ENCODE assay signal across 25 cellular contexts in the genomic region with DNA sequence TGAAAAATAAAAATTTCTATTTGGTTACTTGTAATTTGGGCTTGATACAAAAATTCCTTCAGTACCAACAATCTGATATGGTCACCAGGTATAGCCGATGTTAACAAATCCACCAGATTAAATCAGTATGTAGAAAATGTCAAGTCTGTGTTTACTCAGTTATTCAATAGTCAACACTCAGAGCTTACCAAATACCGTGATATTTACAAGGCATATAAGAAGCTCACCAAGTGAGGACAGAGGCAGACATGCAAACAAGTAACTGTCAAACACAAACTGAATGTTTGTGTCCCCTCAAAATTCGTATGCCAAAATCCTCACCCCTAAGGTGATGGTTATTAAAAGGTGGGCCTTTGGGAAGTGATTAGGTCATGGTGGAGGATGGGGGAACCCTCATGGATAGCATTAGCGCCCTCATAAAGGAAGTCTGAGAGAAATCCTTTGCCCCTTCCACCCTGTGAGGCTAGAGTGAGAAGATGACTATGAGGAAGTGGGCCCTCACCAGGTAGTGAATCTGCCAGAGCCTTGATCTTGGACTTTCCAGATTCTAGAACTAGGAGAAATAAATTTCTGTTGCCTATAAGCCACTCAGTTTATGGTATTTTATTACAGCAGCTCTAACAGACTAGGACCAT.
DNase-seq lines count a peak whose midpoint lies in the region; TF ChIP-seq lines count a peak whose summit lies in the region.
"Had no signal": no experiment of that assay in that cellular context is flagged by ENCODE, and none has a peak within 500 bp of the region (broad histone marks: within the 10 kb centered on the region; RNA-seq: fewer than 3 reads in every experiment).

No MANE protein-coding gene starts in this region.

- POLR2A ChIA-PET in AG04450 (lab: Yijun Ruan, JAX), result interaction anchor here (2.8 kb wide), 1 partner anchor 253 kb away, joined by 14 read pairs; no protein-coding TSS in a partner anchor

- no peaks in the 10 kb centered on the region for H4K20me1 ChIP-seq in osteoblast (ENCODE audit: insufficient read depth, low read length)
- H4K20me1 ChIP-seq in neural progenitor cell (ENCODE audit: low read depth), result no peaks in the 10 kb centered on the region
- no peaks in the 10 kb centered on the region for H4K20me1 ChIP-seq in MM.1S (ENCODE audit: insufficient read depth, low read length)

- H3F3A ChIP-seq in neural progenitor cell (ENCODE audit: low read depth) (no peaks in the 10 kb centered on the region), MM.1S (ENCODE audit: insufficient read depth, low read length) (no peaks in the 10 kb centered on the region)

- peak overlapping the region; percentile 48 for H2AFZ ChIP-seq in osteoblast (ENCODE audit: low read length)
- H2AFZ ChIP-seq in neural progenitor cell (replicated peaks), result no peak overlapping the region
- no peak overlapping the region for H2AFZ ChIP-seq in MM.1S (ENCODE audit: low read length)

- H3K4me3 Mint-ChIP-seq in neural progenitor cell, result no peak overlapping the region
- H3K4me3 Mint-ChIP-seq: activated B cell treated with CpG ODN at 0.5 μM for 24 hours; activated CD8-positive, alpha-beta T cell treated with anti-CD3 and anti-CD28 coated beads for 36 hours; effector memory CD8-positive, alpha-beta T cell; nephron; T-helper 2 cell treated with Interferon-gamma antibody and Interleukin-4, amounts not matched to agents 5 μg/mL and 100 μg/mL, for 36 hours had no signal

- H3K4me2 ChIP-seq in osteoblast (ENCODE audit: insufficient read depth, low read length), result no peak overlapping the region
- H3K4me2 ChIP-seq in neural progenitor cell, result no peak overlapping the region
- H3K4me2 ChIP-seq in MM.1S (ENCODE audit: low read depth, low read length), result no peak overlapping the region

- H3K4me1 Mint-ChIP-seq in neural progenitor cell, result no peaks in the 10 kb centered on the region
- H3K4me1 Mint-ChIP-seq: activated B cell treated with CpG ODN at 0.5 μM for 24 hours; CD4-positive, CD25-positive, alpha-beta regulatory T cell had no signal

- H3K27me3 Mint-ChIP-seq in neural progenitor cell (ENCODE audit: insufficient read depth, low read depth), result no peaks in the 10 kb centered on the region

- H3K36me3 ChIP-seq in HUES48 (ENCODE audit: control insufficient read depth, insufficient read depth, low read length) (no peaks in the 10 kb centered on the region), osteoblast (ENCODE audit: insufficient read depth, low read length) (no peaks in the 10 kb centered on the region), neural progenitor cell (no peaks in the 10 kb centered on the region), MM.1S (replicated peaks; ENCODE audit: insufficient read depth, low read length) (no peaks in the 10 kb centered on the region)
- H3K36me3 ChIP-seq: uterus had no signal

- peak overlapping the region; percentile 32 for H3K27ac ChIP-seq in AG04450 (ENCODE audit: low read depth, low read length)
- H3K27ac ChIP-seq in HUES48 (ENCODE audit: low read depth, low read length), result peak overlapping the region; percentile 15
- peak overlapping the region; percentile 94 for H3K27ac ChIP-seq in epithelial cell of prostate
- no peak overlapping the region for H3K27ac ChIP-seq in osteoblast (ENCODE audit: low read depth, low read length)
- no peak overlapping the region for H3K27ac ChIP-seq in neural progenitor cell
- H3K27ac ChIP-seq in MM.1S (ENCODE audit: low read length), result no peak overlapping the region

- H3K9me3 Mint-ChIP-seq in neural progenitor cell, result no peaks in the 10 kb centered on the region
- H3K9me3 Mint-ChIP-seq: activated B cell treated with CpG ODN at 0.5 μM for 24 hours; activated CD8-positive, alpha-beta T cell treated with anti-CD3 and anti-CD28 coated beads for 36 hours; effector memory CD8-positive, alpha-beta T cell; nephron; T-helper 2 cell treated with Interferon-gamma antibody and Interleukin-4, amounts not matched to agents 5 μg/mL and 100 μg/mL, for 36 hours had no signal

- DNase-seq in AG04450 (ENCODE audit: low read depth, low spot score) (no peak), epithelial cell of prostate (ENCODE audit: low read depth, low spot score) (no peak), osteoblast (ENCODE audit: insufficient read length, low spot score, missing footprints) (no peak), neural progenitor cell (ENCODE audit: low spot score) (no peak), MM.1S (no peak), cerebellar nuclear complex (lab: John Stamatoyannopoulos, UW) (no peak), kidney glomerular epithelial cell (lab: John Stamatoyannopoulos, UW) (no peak)
- DNase-seq: activated B cell treated with CpG ODN at 0.5 μM for 24 hours; activated CD8-positive, alpha-beta T cell treated with anti-CD3 and anti-CD28 coated beads for 36 hours; activated naive CD4-positive, alpha-beta T cell treated with anti-CD3 and anti-CD28 coated beads, Interleukin-2, amount 50 U/mL, for 16 hours; activated T-cell treated with anti-CD3 and anti-CD28 coated beads, Interleukin-2, amount 50 U/mL, for 48 hours; aorta; CD4-positive, CD25-positive, alpha-beta regulatory T cell; DMS79; effector memory CD8-positive, alpha-beta T cell; Karpas-422; NCI-H1105 treated with DMSO at 0.1 percent for 48 hours; NCI-H524 treated with DMSO at 0.1 percent for 48 hours; posterior cingulate gyrus; stimulated activated CD4-positive, alpha-beta T cell treated with anti-CD3 and anti-CD28 coated beads, Interleukin-4, amount 100 ng/mL, for 24 hours; uterus had no signal

- CTCF ChIA-PET in AG04450 (lab: Charles Lee), result interaction anchor here (1.0 to 1.1 kb wide), 2 partner anchors 101 to 253 kb away, joined by 3 to 4 read pairs; no protein-coding TSS in a partner anchor

- H3K79me2 ChIP-seq in osteoblast (ENCODE audit: insufficient read depth, low read length) (no peaks in the 10 kb centered on the region), neural progenitor cell (ENCODE audit: low read depth) (no peaks in the 10 kb centered on the region), MM.1S (ENCODE audit: low read length) (no peaks in the 10 kb centered on the region)

- H3K27me3 ChIP-seq in AG04450 (ENCODE audit: control insufficient read depth, insufficient read depth, low read length) (no peaks in the 10 kb centered on the region), HUES48 (ENCODE audit: control insufficient read depth, insufficient read depth, low read length) (no peaks in the 10 kb centered on the region), osteoblast (ENCODE audit: insufficient read depth, low read length) (no peaks in the 10 kb centered on the region), neural progenitor cell (no peaks in the 10 kb centered on the region), MM.1S (replicated peaks; ENCODE audit: insufficient read depth, low read length) (no peaks in the 10 kb centered on the region)
- H3K27me3 ChIP-seq: uterus had no signal

- H3K9ac ChIP-seq in HUES48 (ENCODE audit: low read depth, low read length) (no peak overlapping the region), neural progenitor cell (no peak overlapping the region), MM.1S (ENCODE audit: low read length) (no peak overlapping the region)

- TF ChIP-seq CTCF in AG04450 (IDR thresholded peaks at IDR 0.05; ENCODE audit: low read depth, low read length) (no peak), osteoblast (IDR thresholded peaks at IDR 0.05; ENCODE audit: extremely low read depth, low read depth, low read length) (no peak), neural progenitor cell (IDR thresholded peaks at IDR 0.05) (no peak), MM.1S (IDR thresholded peaks at IDR 0.05; ENCODE audit: low read length) (no peak)

- no peaks in the 10 kb centered on the region for H3K9me3 ChIP-seq in AG04450 (ENCODE audit: control insufficient read depth, insufficient read depth, low read length)
- H3K9me3 ChIP-seq in HUES48 (ENCODE audit: control insufficient read depth, insufficient read depth, low read length), result no peaks in the 10 kb centered on the region
- H3K9me3 ChIP-seq in osteoblast (ENCODE audit: low read depth, low read length), result no peaks in the 10 kb centered on the region
- no peaks in the 10 kb centered on the region for H3K9me3 ChIP-seq in neural progenitor cell (ENCODE audit: low read depth)
- H3K9me3 ChIP-seq in MM.1S (replicated peaks; ENCODE audit: insufficient read depth, low read length), result no peaks in the 10 kb centered on the region
- H3K9me3 ChIP-seq: uterus had no signal

- no peak overlapping the region for H3K4me3 ChIP-seq in AG04450 (ENCODE audit: low read depth, low read length)
- H3K4me3 ChIP-seq in HUES48 (ENCODE audit: low read depth, low read length), result no peak overlapping the region
- H3K4me3 ChIP-seq in osteoblast (ENCODE audit: insufficient read depth, low read length), result no peak overlapping the region
- H3K4me3 ChIP-seq in neural progenitor cell, result no peak overlapping the region
- no peak overlapping the region for H3K4me3 ChIP-seq in MM.1S (ENCODE audit: low read length)
- H3K4me3 ChIP-seq: skin epidermis, uterus had no signal

- no peak overlapping the region for H3K27ac Mint-ChIP-seq in neural progenitor cell
- H3K27ac Mint-ChIP-seq: activated B cell treated with CpG ODN at 0.5 μM for 24 hours; activated CD8-positive, alpha-beta T cell treated with anti-CD3 and anti-CD28 coated beads for 36 hours; CD4-positive, CD25-positive, alpha-beta regulatory T cell; effector memory CD8-positive, alpha-beta T cell; nephron; T-helper 2 cell treated with Interferon-gamma antibody and Interleukin-4, amounts not matched to agents 5 μg/mL and 100 μg/mL, for 36 hours had no signal

- H3K9me2 ChIP-seq in MM.1S (replicated peaks; ENCODE audit: insufficient read depth, low read length), result no peaks in the 10 kb centered on the region

- H3K36me3 Mint-ChIP-seq in neural progenitor cell, result no peaks in the 10 kb centered on the region
- H3K36me3 Mint-ChIP-seq: CD4-positive, CD25-positive, alpha-beta regulatory T cell had no signal

- H3K4me1 ChIP-seq in HUES48 (ENCODE audit: control insufficient read depth, insufficient read depth, low read length) (peaks cover 23% of the 10 kb centered on the region), osteoblast (ENCODE audit: insufficient read depth, low read length) (peaks cover 38% of the 10 kb centered on the region), neural progenitor cell (no peaks in the 10 kb centered on the region), MM.1S (ENCODE audit: low read length) (peaks cover 11% of the 10 kb centered on the region)

Comparison
In these comparisons a context has a peak if more than half of its experiments do, and no peak if none do; other contexts are left out.
1. H3K27ac ChIP-seq: peak in AG04450 (single experiment), HUES48 (single experiment) and epithelial cell of prostate (single experiment); none in osteoblast (single experiment), neural progenitor cell (single experiment) and MM.1S (single experiment).